ENCODE assay signal across 12 cellular contexts in the genomic region with DNA sequence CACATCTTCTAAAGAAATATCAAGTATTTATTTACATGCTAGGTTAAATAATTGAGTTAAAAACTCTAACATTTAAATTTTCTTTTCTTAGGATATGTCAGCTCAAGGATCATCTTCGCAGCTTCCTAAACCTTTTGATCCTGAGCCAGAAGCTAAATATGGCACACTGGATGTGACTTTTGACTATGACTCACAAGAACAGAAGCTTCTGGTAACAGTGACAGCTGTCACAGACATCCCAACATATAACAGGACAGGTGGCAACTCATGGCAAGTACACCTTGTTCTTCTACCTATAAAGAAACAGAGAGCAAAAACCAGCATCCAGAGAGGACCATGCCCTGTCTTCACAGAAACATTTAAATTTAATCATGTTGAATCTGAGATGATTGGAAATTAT.
DNase-seq lines count a peak whose midpoint lies in the region; ATAC-seq and TF ChIP-seq lines count a peak whose summit lies in the region.
"Had no signal": no experiment of that assay in that cellular context is flagged by ENCODE, and none has a peak within 500 bp of the region (broad histone marks: within the 10 kb centered on the region; RNA-seq: fewer than 3 reads in every experiment).

No MANE protein-coding gene starts in this region.

- in situ Hi-C loops in mammary epithelial cell (cut with MboI; ENCODE audit: low sequenced_read_pairs in 2 of 2) = no loop called here

- no peak overlapping the region for H3K4me3 Mint-ChIP-seq in CD14-positive monocyte

- H3K27me3 ChIP-seq in mammary epithelial cell (ENCODE audit: insufficient read depth, low read length) = no peaks in the 10 kb centered on the region

- H3K9me3 ChIP-seq in mammary epithelial cell (replicated peaks; ENCODE audit: insufficient read depth, low read length) = no peaks in the 10 kb centered on the region

- CTCF ChIA-PET in mammary epithelial cell (lab: Charles Lee; ENCODE audit: low non-redundant PET) = no interaction called here

- H3K4me2 ChIP-seq in mammary epithelial cell (ENCODE audit: insufficient read depth, low read depth, low read length) = no peak overlapping the region

- dilution Hi-C loops in mammary epithelial cell (cut with HindIII; ENCODE audit: low sequenced_read_pairs) = loop anchor here (5.0 kb wide), 1 partner anchor 88 kb away; no protein-coding TSS in a partner anchor

- H3K4me3 ChIP-seq in mammary epithelial cell (replicated peaks in 1 of 3; ENCODE audit: insufficient read depth in 1 of 3, low read depth in 2 of 3, low read length in 3 of 3) = no peak overlapping the region

- H3K4me1 ChIP-seq in mammary epithelial cell (ENCODE audit: insufficient read depth, low read length) = no peaks in the 10 kb centered on the region

- no peaks in the 10 kb centered on the region for H3K79me2 ChIP-seq in mammary epithelial cell (ENCODE audit: insufficient read depth, low read length)

- H2AFZ ChIP-seq in mammary epithelial cell (ENCODE audit: low read depth, low read length) = no peak overlapping the region

- H3K9ac ChIP-seq in mammary epithelial cell (ENCODE audit: insufficient read depth, low read length) = no peak overlapping the region

- H4K20me1 ChIP-seq in mammary epithelial cell (ENCODE audit: insufficient read depth, low read length) = no peaks in the 10 kb centered on the region

- WGBS in mammary epithelial cell (ENCODE audit: low coverage, missing lambda C conversion rate) = 46% methylated on average over 1 of the region's 1 CpG

- H3K27ac ChIP-seq in mammary epithelial cell (ENCODE audit: insufficient read depth, low read depth, low read length) = no peak overlapping the region

- no peak overlapping the region for H3K27ac Mint-ChIP-seq in CD14-positive monocyte

- no peaks in the 10 kb centered on the region for H3K36me3 ChIP-seq in mammary epithelial cell (ENCODE audit: insufficient read depth, low read length)

- peaks cover 0 to 3% (median 0%) of the 10 kb centered on the region in 7 donors for H3K9me3 Mint-ChIP-seq in CD14-positive monocyte

- BruUV-seq in mammary epithelial cell (replicated peaks; lab: Mats Ljungman, UMichigan) = no TSS peak

- no peaks in the 10 kb centered on the region for H3K36me3 Mint-ChIP-seq in CD14-positive monocyte

- peaks cover 0 to 3% (median 0%) of the 10 kb centered on the region in 3 donors for H3K27me3 Mint-ChIP-seq in CD14-positive monocyte (ENCODE audit: low read depth in 3 of 3)

- DNase-seq in Ammon's horn (ENCODE audit: low spot score) (peak; percentile 10), LHCN-M2 (ENCODE audit: low read depth) (peak; percentile 79), OCI-M1 (lab: John Stamatoyannopoulos, UW) (peak; percentile 49), kidney tubule cell (ENCODE audit: low spot score) (peak; percentile 8), mammary epithelial cell (no peak), SHP77 treated with DMSO at 0.1 percent for 48 hours (lab: John Stamatoyannopoulos, UW) (no peak), CD14-positive monocyte (ENCODE audit: low spot score) (no peak)
- DNase-seq: NCI-H2081, NCI-H345, NCI-H748 treated with DMSO at 0.1 percent for 48 hours had no signal

- ATAC-seq in HG02981 (IDR thresholded peaks at IDR 0.05; ENCODE audit: unreplicated experiment) = no peak
- ATAC-seq: HepG2 had no signal

- H3K4me1 Mint-ChIP-seq in CD14-positive monocyte = no peaks in the 10 kb centered on the region

- intact Hi-C loops in mammary epithelial cell (cut with micrococcal nuclease) (no loop called here), CD14-positive monocyte (cut with micrococcal nuclease) (no loop called here)

- TF ChIP-seq CTCF in mammary epithelial cell (conservative IDR thresholded peaks at IDR 0.05 in 1 of 2, IDR thresholded peaks at IDR 0.05 in 1 of 2; ENCODE audit: extremely low read depth in 1 of 2, insufficient read depth in 1 of 2, low read depth in 1 of 2, low read length in 2 of 2) (no peak), CD14-positive monocyte (IDR thresholded peaks at IDR 0.05) (no peak)

Comparison
In these comparisons a context has a peak if more than half of its experiments do, and no peak if none do; other contexts are left out.
1. DNase-seq: peak in Ammon's horn (single experiment), LHCN-M2 (single experiment), OCI-M1 (single experiment) and kidney tubule cell (single experiment); none in mammary epithelial cell (single experiment), SHP77 treated with DMSO at 0.1 percent for 48 hours (single experiment) and CD14-positive monocyte (single experiment).